In genomic region chr6:108260126-108260808, GRCh38 we compare ENCODE assay signal across 8 cellular contexts. TPM values are rescaled to one million over a fixed set of nuclear protein-coding genes. Genes with fewer than 3 reads are reported as not detected.
DNase-seq lines count a peak whose midpoint lies in the region; ATAC-seq and TF ChIP-seq lines count a peak whose summit lies in the region.

No MANE protein-coding gene starts in this region.

- peak overlapping the region; percentile 95 for H3K9ac ChIP-seq in SK-N-MC (ENCODE audit: insufficient read length)

- H3K4me1 Mint-ChIP-seq in CD4-positive, CD25-positive, alpha-beta regulatory T cell = peaks cover 15 to 42% (median 28%) of the 10 kb centered on the region in 4 donors
- peaks cover 7% of the 10 kb centered on the region for H3K4me1 Mint-ChIP-seq in MCF 10A (ENCODE audit: insufficient read depth, unreplicated experiment)

- H3K9me3 Mint-ChIP-seq in CD4-positive, CD25-positive, alpha-beta regulatory T cell = no peaks in the 10 kb centered on the region
- no peaks in the 10 kb centered on the region for H3K9me3 Mint-ChIP-seq in MCF 10A (ENCODE audit: unreplicated experiment)

- peak overlapping the region; percentile 87 to 94 (median 92) for H3K4me3 Mint-ChIP-seq in CD4-positive, CD25-positive, alpha-beta regulatory T cell
- H3K4me3 Mint-ChIP-seq in MCF 10A (ENCODE audit: unreplicated experiment) = peak overlapping the region; percentile 93

- H3K36me3 Mint-ChIP-seq in CD4-positive, CD25-positive, alpha-beta regulatory T cell = peaks cover 3% of the 10 kb centered on the region
- peaks cover 18% of the 10 kb centered on the region for H3K36me3 Mint-ChIP-seq in MCF 10A (ENCODE audit: insufficient read depth, unreplicated experiment)

- H3K36me3 ChIP-seq in CD4-positive, CD25-positive, alpha-beta regulatory T cell (ENCODE audit: control insufficient read depth, insufficient read depth, low read length) = no peaks in the 10 kb centered on the region
- H3K36me3 ChIP-seq in SK-N-MC (ENCODE audit: insufficient read depth, low read length) = peaks cover 15% of the 10 kb centered on the region

- H3K27me3 ChIP-seq in CD4-positive, CD25-positive, alpha-beta regulatory T cell (ENCODE audit: control insufficient read depth, insufficient read depth, low read length) = no peaks in the 10 kb centered on the region

- CTCF ChIA-PET in MCF 10A (lab: Yijun Ruan, JAX) = interaction anchor here (0.7 to 2.3 kb wide), 9 partner anchors 11 to 263 kb away, joined by 3 to 7 read pairs (median 4); partner anchors contain the start of gene AFG1L

- peak overlapping the region; percentile 87 for H3K4me3 ChIP-seq in CD4-positive, CD25-positive, alpha-beta regulatory T cell (ENCODE audit: low read depth, low read length)
- peak overlapping the region; percentile 98 for H3K4me3 ChIP-seq in SK-N-MC
- peak overlapping the region; percentile 92 for H3K4me3 ChIP-seq in iPS-18c (ENCODE audit: insufficient read depth, low read depth, low read length)
- peak overlapping the region; percentile 85 for H3K4me3 ChIP-seq in skeletal muscle cell (ENCODE audit: low read depth, low read length)

- ATAC-seq in CD4-positive, CD25-positive, alpha-beta regulatory T cell (ENCODE audit: low read depth in 2 of 2) = no peak
- peak; percentile 12 for ATAC-seq in GM19351 (IDR thresholded peaks at IDR 0.05; ENCODE audit: unreplicated experiment)

- H3K9me3 ChIP-seq in CD4-positive, CD25-positive, alpha-beta regulatory T cell (ENCODE audit: control insufficient read depth in 2 of 2, low read length in 2 of 2) = no peaks in the 10 kb centered on the region
- H3K9me3 ChIP-seq in SK-N-MC (ENCODE audit: low read depth, low read length) = no peaks in the 10 kb centered on the region
- no peaks in the 10 kb centered on the region for H3K9me3 ChIP-seq in iPS-18c (ENCODE audit: control insufficient read depth, insufficient read depth, low read length)

- POLR2A ChIA-PET in MCF 10A (lab: Yijun Ruan, JAX) = interaction anchor here (0.5 to 4.5 kb wide), 30 partner anchors 12 to 1123 kb away, joined by 3 to 80 read pairs (median 4); partner anchors contain the start of genes AFG1L and OSTM1

- no peak for TF ChIP-seq CTCF in MCF 10A (IDR thresholded peaks at IDR 0.05; ENCODE audit: unreplicated experiment)

- DNase-seq in CD4-positive, CD25-positive, alpha-beta regulatory T cell = peak in 2 of 3 donors; percentile 2 to 63
- DNase-seq in HPDE6-E6E7 (ENCODE audit: extremely low spot score) (peak; percentile 21), SK-N-MC (ENCODE audit: low read depth, low spot score) (no peak), MCF 10A (ENCODE audit: unreplicated experiment) (peak; percentile 54), skeletal muscle cell (ENCODE audit: low read depth) (peak; percentile 9), kidney glomerular epithelial cell (lab: John Stamatoyannopoulos, UW) (no peak)

- H3K27me3 Mint-ChIP-seq in CD4-positive, CD25-positive, alpha-beta regulatory T cell = peaks cover under 1% of the 10 kb centered on the region
- no peaks in the 10 kb centered on the region for H3K27me3 Mint-ChIP-seq in MCF 10A (ENCODE audit: insufficient read depth, unreplicated experiment)

- no TSS peak for BruUV-seq in MCF 10A (replicated peaks; lab: Mats Ljungman, UMichigan)

- H3K4me1 ChIP-seq in CD4-positive, CD25-positive, alpha-beta regulatory T cell (ENCODE audit: control insufficient read depth, insufficient read depth, low read length, poor library complexity, severe bottlenecking) = peaks cover 39% of the 10 kb centered on the region

- peak overlapping the region; percentile 91 to 98 (median 92) for H3K27ac Mint-ChIP-seq in CD4-positive, CD25-positive, alpha-beta regulatory T cell
- peak overlapping the region; percentile 89 for H3K27ac Mint-ChIP-seq in MCF 10A (ENCODE audit: low read depth, unreplicated experiment)

- peak overlapping the region; percentile 94 for H3K27ac ChIP-seq in CD4-positive, CD25-positive, alpha-beta regulatory T cell (ENCODE audit: insufficient read depth, low read length, poor library complexity, severe bottlenecking)
- peak overlapping the region; percentile 93 for H3K27ac ChIP-seq in SK-N-MC

- intact Hi-C loops in MCF 10A (cut with micrococcal nuclease) = loop anchor here (2.0 kb wide), 1 partner anchor 145 kb away; no protein-coding TSS in a partner anchor

RNA-seq across cellular contexts. Expression of gene SNX3, which starts 0.6 kb away (rescaled TPM):
- 60.7 TPM for total RNA-seq in CD4-positive, CD25-positive, alpha-beta regulatory T cell
- 100 to 1,000 TPM; 193 to 226 (median 206) TPM for polyA plus RNA-seq in CD4-positive, CD25-positive, alpha-beta regulatory T cell
- 114 and 138 TPM in 2 replicates for total RNA-seq in MCF 10A (2022)

RNA-seq across cellular contexts. Expression of gene AFG1L, which starts 34.6 kb away (rescaled TPM):
- 3.6 TPM for total RNA-seq in CD4-positive, CD25-positive, alpha-beta regulatory T cell
- polyA plus RNA-seq in CD4-positive, CD25-positive, alpha-beta regulatory T cell = 1 to 10 TPM in 3 of 4 donors, under 1 TPM in 1; 0.55 to 4.4 (median 1.8) TPM
- total RNA-seq in MCF 10A (2022) = 8.2 and 8.5 TPM in 2 replicates

Comparison
In these comparisons a context has a peak if more than half of its experiments do, and no peak if none do; other contexts are left out.
1. DNase-seq: peak in CD4-positive, CD25-positive, alpha-beta regulatory T cell (2 of 3), HPDE6-E6E7 (single experiment), MCF 10A (single experiment) and skeletal muscle cell (single experiment); none in SK-N-MC (single experiment) and kidney glomerular epithelial cell (single experiment).
2. Peak in every context shown above with its lines, with median percentiles within 50 percentile points of each other: H3K4me3 ChIP-seq.